ENCODE assay signal across 8 cellular contexts in genomic region chr11:66727883-66728759, GRCh38. TPM values are rescaled to one million over a fixed set of nuclear protein-coding genes. Genes with fewer than 3 reads are reported as not detected.
DNase-seq lines count a peak whose midpoint lies in the region; ATAC-seq and TF ChIP-seq lines count a peak whose summit lies in the region.

No MANE protein-coding gene starts in this region.

- BruUV-seq in PC-9 (replicated peaks; lab: Mats Ljungman, UMichigan) = no TSS peak

- H3K4me3 ChIP-seq in PC-9 = peak overlapping the region; percentile 74
- peak overlapping the region; percentile 62 for H3K4me3 ChIP-seq in epithelial cell of esophagus (ENCODE audit: low read length)

- H4K20me1 ChIP-seq in PC-9 (ENCODE audit: insufficient read depth) = no peaks in the 10 kb centered on the region

- no peaks in the 10 kb centered on the region for H3K9me3 ChIP-seq in PC-9 (ENCODE audit: insufficient read depth, low read depth)

- peak overlapping the region; percentile 97 for H2AFZ ChIP-seq in PC-9

- H3K4me2 ChIP-seq in PC-9 = peak overlapping the region; percentile 99

- POLR2A ChIA-PET in PC-9 (lab: Charles Lee; ENCODE audit: unreplicated experiment) = interaction anchor here (0.6 kb wide), 1 partner anchor 356 kb away, joined by 3 read pairs; no protein-coding TSS in a partner anchor

- peaks cover 6% of the 10 kb centered on the region; the same call in 1 of the 2 replicates for H3K27me3 ChIP-seq in PC-9 (ENCODE audit: insufficient read depth, low read depth)

- H3K4me1 ChIP-seq in PC-9 (replicated peaks; ENCODE audit: insufficient read depth) = peaks cover 16% of the 10 kb centered on the region

- peaks cover 19% of the 10 kb centered on the region; the same call in 1 of the 2 replicates for H3F3A ChIP-seq in PC-9 (ENCODE audit: insufficient read depth, low read depth)

- intact Hi-C loops in PC-9 (cut with micrococcal nuclease; ENCODE audit: unreplicated experiment) = loop anchor here (2.0 kb wide), 1 partner anchor 15 kb away; no protein-coding TSS in a partner anchor

- ATAC-seq in omental fat pad (ENCODE audit: low FRiP score) (peak; percentile 49), HG02852 (IDR thresholded peaks at IDR 0.05; ENCODE audit: unreplicated experiment) (no peak), HG03378 (IDR thresholded peaks at IDR 0.05; ENCODE audit: unreplicated experiment) (no peak)

- DNase-seq in NCI-H345 (lab: John Stamatoyannopoulos, UW) (peak; percentile 48), NCI-H345 treated with DMSO at 0.1 percent for 48 hours (lab: John Stamatoyannopoulos, UW; ENCODE audit: unreplicated experiment) (no peak), PC-9 (no peak), epithelial cell of esophagus (ENCODE audit: low read depth) (no peak), omental fat pad (ENCODE audit: low spot score) (no peak), superior temporal gyrus (ENCODE audit: extremely low spot score) (no peak)

- CTCF ChIA-PET in PC-9 (lab: Charles Lee) = interaction anchor here (0.6 kb wide), 1 partner anchor 227 kb away, joined by 8 read pairs; no protein-coding TSS in a partner anchor

- TF ChIP-seq CTCF in PC-9 (conservative IDR thresholded peaks at IDR 0.05) = no peak
- no peak for TF ChIP-seq CTCF in epithelial cell of esophagus (IDR thresholded peaks at IDR 0.05; ENCODE audit: insufficient read depth, low read depth, low read length, missing control alignments)
- TF ChIP-seq CTCF in omental fat pad (IDR thresholded peaks at IDR 0.05) = no peak

- H3K79me2 ChIP-seq in PC-9 (ENCODE audit: low read depth) = 0 out of 2 replicates have a peak, but pooled peaks cover 2% of the 10 kb centered on the region

- H3K36me3 ChIP-seq in PC-9 (ENCODE audit: low read depth) = no peaks in the 10 kb centered on the region

- no peaks in the 10 kb centered on the region for H3K9me2 ChIP-seq in PC-9 (ENCODE audit: insufficient read depth)

- no peak overlapping the region for H3K27ac ChIP-seq in PC-9

RNA-seq across cellular contexts. Expression of gene SPTBN2, which starts 0.9 kb away (rescaled TPM):
- total RNA-seq in PC-9 (2021) (51.0 and 66.8 TPM in 2 replicates), omental fat pad (10 to 100 TPM in 2 of 4 donors, 1 to 10 TPM in 2; 1.6 to 14.4 (median 8.6) TPM)

RNA-seq across cellular contexts. Expression of gene RBM4B, which starts 50.4 kb away (rescaled TPM):
- 17.8 and 24.8 TPM in 2 replicates for total RNA-seq in PC-9 (2021)
- 10 to 100 TPM in 3 of 4 donors, 1 to 10 TPM in 1; 7.8 to 13.9 (median 11.2) TPM for total RNA-seq in omental fat pad
